Comparison of ENCODE assay signal across 8 cellular contexts in the genomic region with DNA sequence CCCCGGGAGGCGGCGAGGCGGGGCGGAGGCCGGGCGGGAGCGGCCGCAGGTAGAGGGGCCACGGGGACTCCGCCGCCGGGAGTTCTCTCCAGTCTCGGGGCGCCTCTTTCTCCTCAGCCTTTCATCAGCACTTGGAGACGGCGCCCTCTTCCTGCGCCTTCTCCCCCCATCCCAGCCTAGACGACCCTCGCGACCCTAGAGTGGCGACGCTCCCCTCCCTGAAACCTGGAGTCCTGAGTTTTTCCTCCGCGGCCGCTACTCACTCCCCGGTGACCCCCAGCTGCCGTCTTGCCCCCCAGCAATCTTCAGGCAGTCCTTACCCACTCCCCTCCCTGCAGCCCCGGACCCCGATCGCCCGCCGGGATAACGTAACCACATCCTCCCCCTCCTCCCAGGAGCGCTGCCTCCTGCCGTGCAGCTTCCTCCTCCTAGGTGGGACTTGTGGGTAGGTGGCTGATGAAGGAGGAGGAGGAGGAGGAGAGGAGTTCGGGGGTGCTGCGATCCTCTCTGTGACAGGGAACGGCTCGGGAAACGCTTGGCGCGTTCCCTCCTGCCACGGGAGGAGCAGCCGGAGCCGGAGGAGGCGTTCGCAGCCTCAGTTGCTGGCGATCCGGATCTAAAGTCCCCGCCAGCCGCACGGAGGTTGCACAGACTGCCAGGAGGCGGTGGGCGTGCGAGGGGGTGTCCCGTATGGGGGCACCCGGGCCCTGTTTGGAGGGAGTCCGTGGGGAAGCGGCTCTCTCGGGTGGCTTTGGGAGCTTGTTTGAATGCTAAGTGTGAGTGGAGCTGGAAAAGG. TPM values are rescaled to one million over a fixed set of nuclear protein-coding genes. Genes with fewer than 3 reads are reported as not detected.
DNase-seq lines count a peak whose midpoint lies in the region; ATAC-seq and TF ChIP-seq lines count a peak whose summit lies in the region.

No MANE protein-coding gene starts in this region.

- peaks cover 10% of the 10 kb centered on the region; the same call in 1 of the 2 replicates for H3K4me1 ChIP-seq in DOHH2 (ENCODE audit: control insufficient read depth, low read length)

- H3K27ac ChIP-seq in DOHH2 (ENCODE audit: low read depth, low read length) (0 out of 2 replicates have a peak overlapping the region, but pooled peaks have one; percentile 37), substantia nigra (ENCODE audit: low read depth, low read length, poor library complexity, severe bottlenecking) (peak overlapping the region; percentile 85)

- peaks cover 5% of the 10 kb centered on the region for H3K36me3 ChIP-seq in DOHH2 (ENCODE audit: control insufficient read depth, low read length)

- peak overlapping the region; percentile 86 for H3K4me2 ChIP-seq in DOHH2 (ENCODE audit: low read length)

- H3K27me3 ChIP-seq in DOHH2 (ENCODE audit: control insufficient read depth, low read length), result no peaks in the 10 kb centered on the region

- no peaks in the 10 kb centered on the region for H4K20me1 ChIP-seq in DOHH2 (ENCODE audit: control insufficient read depth, insufficient read depth, low read depth, low read length)

- H3K4me3 ChIP-seq in DOHH2 (ENCODE audit: low read length), result peak overlapping the region; percentile 93

- H3F3A ChIP-seq in DOHH2 (ENCODE audit: control insufficient read depth, insufficient read depth), result peaks cover 13% of the 10 kb centered on the region

- no peak for ATAC-seq in GM19351 (IDR thresholded peaks at IDR 0.05; ENCODE audit: unreplicated experiment)
- ATAC-seq in HG03039 (IDR thresholded peaks at IDR 0.05; ENCODE audit: unreplicated experiment), result no peak

- peaks cover 26% of the 10 kb centered on the region for H3K79me2 ChIP-seq in DOHH2 (ENCODE audit: control insufficient read depth, low read length)

- H3K9me3 ChIP-seq in DOHH2 (ENCODE audit: control insufficient read depth, insufficient read depth, low read length), result peaks cover 18% of the 10 kb centered on the region

- TF ChIP-seq CTCF in DOHH2 (IDR thresholded peaks at IDR 0.05; ENCODE audit: low read depth, low read length, poor library complexity, severe bottlenecking), result no peak

- peak; percentile 54 for DNase-seq in HT1080 (ENCODE audit: low read depth)
- peak; percentile 54 for DNase-seq in UCSD-AML1 (lab: John Stamatoyannopoulos, UW; ENCODE audit: unreplicated experiment)
- DNase-seq in ecto neural progenitor cell (ENCODE audit: low spot score), result peak; percentile 80
- peak; percentile 19 for DNase-seq in medulla oblongata (ENCODE audit: extremely low spot score)
- peak in 37 of 49 donors; percentile 8 to 60 (median 27) for DNase-seq in substantia nigra (lab: John Stamatoyannopoulos, UW)

- no peaks in the 10 kb centered on the region for H3K9me2 ChIP-seq in DOHH2 (replicated peaks; ENCODE audit: control insufficient read depth, low read length)

RNA-seq across cellular contexts. Expression of gene PLEKHA5, which starts 0.9 kb away (rescaled TPM):
- 17.8 and 19.7 TPM in 2 replicates for total RNA-seq in HT1080 (2014; rRNA removed; shearing (Covaris generic))
- 13.1 and 15.4 TPM in 2 replicates for polyA plus RNA-seq in HT1080 (2015; cell fraction: cytosol; rRNA removed)
- 23.6 and 26.1 TPM in 2 replicates for polyA plus RNA-seq in HT1080 (2015; cell fraction: nucleus; rRNA removed)

Comparison
In these comparisons a context has a peak if more than half of its experiments do, and no peak if none do; other contexts are left out.
1. DNase-seq: peak in every context shown above with its lines; median percentile 80 in ecto neural progenitor cell; 54 in HT1080; 54 in UCSD-AML1; 27 in substantia nigra; 19 in medulla oblongata.